Comparison of ENCODE assay signal across 28 cellular contexts in genomic region chr6:4167833-4168232, GRCh38.
"Had no signal": no experiment of that assay in that cellular context is flagged by ENCODE, and none has a peak within 500 bp of the region (broad histone marks: within the 10 kb centered on the region; RNA-seq: fewer than 3 reads in every experiment).

No MANE protein-coding gene starts in this region.

- DNase-seq: colonic mucosa; cortex of kidney; dorsolateral prefrontal cortex; effector CD4-positive, alpha-beta T cell; effector memory CD4-positive, alpha-beta T cell; esophagus squamous epithelium; foreskin fibroblast; foreskin melanocyte; gastrocnemius medialis; glutamatergic neuron; head of caudate nucleus; heart right ventricle; hippocampal formation; left cardiac atrium; left lung; left ventricle myocardium superior; lower lobe of right lung; mesenchymal stem cell; mucosa of descending colon; naive B cell; naive thymus-derived CD8-positive, alpha-beta T cell had no signal

- H3K4me1 ChIP-seq: colonic mucosa, esophagus squamous epithelium, left lung, lower lobe of right lung had no signal

- H3K9me3 ChIP-seq: colonic mucosa, gastrocnemius medialis, lower lobe of right lung had no signal

- FAIRE-seq: endometrium, islet of Langerhans, keratinocyte had no signal

- H3K27me3 Mint-ChIP-seq: dendritic cell treated with granulocyte-macrophage colony-stimulating factor and Interleukin-4, amounts not matched to agents 40 ng/mL and 50 ng/mL, for 4 days had no signal

- H3K9me3 Mint-ChIP-seq: dendritic cell treated with granulocyte-macrophage colony-stimulating factor and Interleukin-4, amounts not matched to agents 40 ng/mL and 50 ng/mL, for 4 days had no signal

- H3K4me3 Mint-ChIP-seq: dendritic cell treated with granulocyte-macrophage colony-stimulating factor and Interleukin-4, amounts not matched to agents 40 ng/mL and 50 ng/mL, for 4 days; mesothelial cell of epicardium; naive B cell; naive thymus-derived CD8-positive, alpha-beta T cell had no signal

- H3K27me3 ChIP-seq: colonic mucosa, dorsolateral prefrontal cortex, esophagus squamous epithelium, gastrocnemius medialis, heart right ventricle, left lung had no signal

- ATAC-seq: esophagus mucosa; gastrocnemius medialis; heart right ventricle; left cardiac atrium; left lung; left ventricle myocardium superior; lower lobe of right lung; mucosa of descending colon; naive thymus-derived CD8-positive, alpha-beta T cell had no signal

- H3K27ac ChIP-seq: colonic mucosa, epithelial cell of prostate, esophagus squamous epithelium, gastrocnemius medialis, heart right ventricle, left lung, lower lobe of right lung had no signal

- H3K4me3 ChIP-seq: colonic mucosa, dorsolateral prefrontal cortex, esophagus squamous epithelium, gastrocnemius medialis, heart right ventricle, left lung, lower lobe of right lung, mucosa of descending colon had no signal

- H3K4me1 Mint-ChIP-seq: naive thymus-derived CD8-positive, alpha-beta T cell had no signal

- H3K27ac Mint-ChIP-seq: dendritic cell treated with granulocyte-macrophage colony-stimulating factor and Interleukin-4, amounts not matched to agents 40 ng/mL and 50 ng/mL, for 4 days; mesothelial cell of epicardium; naive B cell; naive thymus-derived CD8-positive, alpha-beta T cell had no signal

- H3K36me3 ChIP-seq: colonic mucosa, esophagus squamous epithelium, gastrocnemius medialis, heart right ventricle, left lung, lower lobe of right lung had no signal
